In the genomic region with DNA sequence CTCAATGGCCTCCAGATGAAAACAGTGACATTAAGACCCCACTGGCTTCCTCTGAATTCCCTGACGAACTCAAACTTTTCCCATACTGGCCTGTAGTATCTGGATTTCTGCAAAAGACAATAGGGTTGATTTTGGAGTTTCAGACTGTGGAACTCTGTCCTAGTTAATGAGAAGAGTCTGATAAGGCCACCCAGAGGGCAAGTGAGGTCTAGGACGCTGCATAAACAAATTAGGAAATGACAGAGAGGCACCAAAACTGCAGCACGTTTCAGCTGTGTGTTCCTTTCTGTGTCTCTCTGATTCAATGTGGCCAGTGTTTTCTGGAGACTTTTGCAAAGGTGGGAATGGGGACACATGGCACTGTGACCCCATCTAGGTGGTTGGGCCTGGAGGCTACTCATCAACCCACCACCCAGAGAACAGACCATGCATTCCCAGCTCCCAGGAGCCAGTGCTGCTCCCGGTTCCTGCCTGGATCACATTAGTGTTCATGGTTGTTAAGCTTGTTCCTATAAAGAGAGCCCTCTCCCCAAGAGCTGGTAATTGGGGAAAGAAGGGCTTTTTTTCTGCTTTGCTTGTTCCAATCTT, we compare ENCODE assay signal across 22 cellular contexts.
"Had no signal": no experiment of that assay in that cellular context is flagged by ENCODE, and none has a peak within 500 bp of the region (broad histone marks: within the 10 kb centered on the region; RNA-seq: fewer than 3 reads in every experiment).

No MANE protein-coding gene starts in this region.

- H3K27me3 ChIP-seq: gastrocnemius medialis, testis, tibial artery had no signal

- H3K4me3 ChIP-seq: gastrocnemius medialis, heart right ventricle, lung, skin epidermis, spleen, testis, tibial artery had no signal

- H3K9me3 ChIP-seq: gastrocnemius medialis, heart right ventricle, neutrophil, testis, tibial artery had no signal

- H3K27ac ChIP-seq: epithelial cell of prostate, gastrocnemius medialis, heart right ventricle, neutrophil, parathyroid adenoma, skin epidermis, spleen, testis, tibial artery had no signal

- H3K36me3 ChIP-seq: gastrocnemius medialis, heart right ventricle, neutrophil, spleen, tibial artery had no signal

- DNase-seq: cerebellar nuclear complex; cortex of kidney; effector CD4-positive, alpha-beta T cell; foreskin fibroblast; gastrocnemius medialis; heart right ventricle; hippocampal formation; kidney glomerular epithelial cell; natural killer cell; spleen; stimulated activated CD4-positive, alpha-beta T cell treated with anti-CD3 and anti-CD28 coated beads, Interleukin-4, amount 100 ng/mL, for 4 hours; stimulated activated naive CD8-positive, alpha-beta T cell treated with anti-CD3 and anti-CD28 coated beads, Interleukin-15, Interleukin-2, amounts not matched to agents 100 U/mL and 50 U/mL, for 24 hours; substantia nigra; testis; tibial artery had no signal

- H3K4me1 ChIP-seq: gastrocnemius medialis, parathyroid adenoma, spleen, testis, tibial artery had no signal

- ATAC-seq: esophagus mucosa; gastrocnemius medialis; natural killer cell; stimulated activated memory B cell treated with anti-CD40 and anti-IgM and Interleukin-4, amounts not matched to agents 10 μg/mL and 1 μg/mL and 100 μg/mL, for 72 hours; stimulated activated naive CD8-positive, alpha-beta T cell treated with anti-CD3 and anti-CD28 coated beads, Interleukin-15, Interleukin-2, amounts not matched to agents 100 U/mL and 50 U/mL, for 24 hours had no signal
